Comparison of ENCODE assay signal across 8 cellular contexts in genomic region chr3:39181408-39182335, GRCh38. TPM values are rescaled to one million over a fixed set of nuclear protein-coding genes. Genes with fewer than 3 reads are reported as not detected.
DNase-seq lines count a peak whose midpoint lies in the region; ATAC-seq and TF ChIP-seq lines count a peak whose summit lies in the region.

No MANE protein-coding gene starts in this region.

- H2AFZ ChIP-seq in neural progenitor cell (replicated peaks) = no peak overlapping the region

- intact Hi-C loops in CD8-positive, alpha-beta T cell (cut with DNase I, micrococcal nuclease) = loop anchor here (2.0 to 10.0 kb wide), 7 partner anchors 55 to 1273 kb away; partner anchors contain the start of genes SLC25A38 (in 2 of the 2), GORASP1 (in 1 of the 2), RPL14 (in 1 of the 2) and SCN11A (in 1 of the 2)

- POLR2A ChIA-PET in CD8-positive, alpha-beta T cell (lab: Charles Lee) = no interaction called here

- no peaks in the 10 kb centered on the region for H3K36me3 Mint-ChIP-seq in CD8-positive, alpha-beta T cell
- H3K36me3 Mint-ChIP-seq in neural progenitor cell = no peaks in the 10 kb centered on the region

- TF ChIP-seq CTCF in CD8-positive, alpha-beta T cell (IDR thresholded peaks at IDR 0.05) = no peak
- no peak for TF ChIP-seq CTCF in coronary artery (IDR thresholded peaks at IDR 0.05)
- TF ChIP-seq CTCF in neural progenitor cell (IDR thresholded peaks at IDR 0.05) = no peak

- H3K27me3 Mint-ChIP-seq in CD8-positive, alpha-beta T cell (ENCODE audit: low read depth) = no peaks in the 10 kb centered on the region
- H3K27me3 Mint-ChIP-seq in neural progenitor cell (ENCODE audit: insufficient read depth, low read depth) = peaks cover 9% of the 10 kb centered on the region

- H4K20me1 ChIP-seq in neural progenitor cell (ENCODE audit: low read depth) = no peaks in the 10 kb centered on the region

- no peak for DNase-seq in CD8-positive, alpha-beta T cell
- DNase-seq in NCI-H69 (lab: John Stamatoyannopoulos, UW) = peak; percentile 8
- no peak for DNase-seq in coronary artery (ENCODE audit: low spot score)
- DNase-seq in neural progenitor cell (ENCODE audit: low spot score) = no peak
- DNase-seq in NK-92 treated with Interleukin-12 subunit alpha and Interleukin-12 subunit beta, amount 100 ng/mL, for 24 hours (lab: John Stamatoyannopoulos, UW) = no peak

- H3K27ac Mint-ChIP-seq in CD8-positive, alpha-beta T cell = peak overlapping the region; percentile 85
- H3K27ac Mint-ChIP-seq in neural progenitor cell = no peak overlapping the region

- no peak for ATAC-seq in CD8-positive, alpha-beta T cell
- no peak for ATAC-seq in GM18517 (IDR thresholded peaks at IDR 0.05; ENCODE audit: unreplicated experiment)
- no peak for ATAC-seq in HG02642 (IDR thresholded peaks at IDR 0.05; ENCODE audit: poor library complexity, unreplicated experiment)
- ATAC-seq in GM18511 (IDR thresholded peaks at IDR 0.05; ENCODE audit: unreplicated experiment) = no peak

- no peaks in the 10 kb centered on the region for H3K9me3 Mint-ChIP-seq in CD8-positive, alpha-beta T cell
- H3K9me3 Mint-ChIP-seq in neural progenitor cell = no peaks in the 10 kb centered on the region

- peak overlapping the region; percentile 34 for H3K27ac ChIP-seq in CD8-positive, alpha-beta T cell (ENCODE audit: low read depth, low read length)
- H3K27ac ChIP-seq in coronary artery (peak overlapping the region; percentile 94 to 96), neural progenitor cell (no peak overlapping the region)

- CTCF ChIA-PET in CD8-positive, alpha-beta T cell (lab: Charles Lee) = interaction anchor here (0.9 to 25.7 kb wide), 4 partner anchors 8 to 110 kb away, joined by 3 to 396 read pairs (median 4); no protein-coding TSS in a partner anchor

- peaks cover 27% of the 10 kb centered on the region for H3K4me1 ChIP-seq in CD8-positive, alpha-beta T cell (ENCODE audit: insufficient read depth, low read length)
- H3K4me1 ChIP-seq in neural progenitor cell = peaks cover 23% of the 10 kb centered on the region

- peaks cover 37% of the 10 kb centered on the region for H3K4me1 Mint-ChIP-seq in CD8-positive, alpha-beta T cell (ENCODE audit: low read depth)
- H3K4me1 Mint-ChIP-seq in neural progenitor cell = peaks cover 46% of the 10 kb centered on the region

- no peaks in the 10 kb centered on the region for H3K36me3 ChIP-seq in CD8-positive, alpha-beta T cell (ENCODE audit: insufficient read depth, low read length)
- no peaks in the 10 kb centered on the region for H3K36me3 ChIP-seq in neural progenitor cell

- no peaks in the 10 kb centered on the region for H3K79me2 ChIP-seq in neural progenitor cell (ENCODE audit: low read depth)

- H3F3A ChIP-seq in neural progenitor cell (ENCODE audit: low read depth) = peaks cover 31% of the 10 kb centered on the region

- H3K4me3 ChIP-seq in CD8-positive, alpha-beta T cell (ENCODE audit: low read depth, low read length) = peak overlapping the region; percentile 27
- H3K4me3 ChIP-seq in coronary artery = peak overlapping the region; percentile 72
- H3K4me3 ChIP-seq in neural progenitor cell = peak overlapping the region; percentile 62

- H3K27me3 ChIP-seq in CD8-positive, alpha-beta T cell (ENCODE audit: insufficient read depth, low read length) = no peaks in the 10 kb centered on the region
- H3K27me3 ChIP-seq in neural progenitor cell = peaks cover 17% of the 10 kb centered on the region

- H3K9ac ChIP-seq in neural progenitor cell = no peak overlapping the region

- H3K4me2 ChIP-seq in neural progenitor cell = peak overlapping the region; percentile 94

- H3K9me3 ChIP-seq in CD8-positive, alpha-beta T cell (ENCODE audit: low read length) = no peaks in the 10 kb centered on the region
- H3K9me3 ChIP-seq in neural progenitor cell (ENCODE audit: low read depth) = no peaks in the 10 kb centered on the region

- H3K4me3 Mint-ChIP-seq in CD8-positive, alpha-beta T cell = peak overlapping the region; percentile 76
- H3K4me3 Mint-ChIP-seq in neural progenitor cell = peak overlapping the region; percentile 72

RNA-seq across cellular contexts. Expression of gene XIRP1, which starts 10.7 kb away (rescaled TPM):
- not detected for total RNA-seq in CD8-positive, alpha-beta T cell
- total RNA-seq in neural progenitor cell (ENCODE audit: low replicate concordance) = not detected in 2 replicates

RNA-seq across cellular contexts. Expression of gene CSRNP1, which starts 28.3 kb away (rescaled TPM):
- total RNA-seq in CD8-positive, alpha-beta T cell = 100 to 1,000 TPM; 535 TPM
- 1.9 and 6.5 TPM in 2 replicates for total RNA-seq in neural progenitor cell (ENCODE audit: low replicate concordance)

Comparison
In these comparisons a context has a peak if more than half of its experiments do, and no peak if none do; other contexts are left out.
1. RNA of gene CSRNP1, which starts 28.3 kb away (total RNA-seq): 535 TPM in CD8-positive, alpha-beta T cell; 1.9 to 6.5 TPM in neural progenitor cell; every median in the first group is over 10 times any median in the second.
2. Peak in every context shown above with its lines, with median percentiles within 50 percentile points of each other: H3K4me3 ChIP-seq.